8 cellular contexts compared by ENCODE assay signal in the genomic region with DNA sequence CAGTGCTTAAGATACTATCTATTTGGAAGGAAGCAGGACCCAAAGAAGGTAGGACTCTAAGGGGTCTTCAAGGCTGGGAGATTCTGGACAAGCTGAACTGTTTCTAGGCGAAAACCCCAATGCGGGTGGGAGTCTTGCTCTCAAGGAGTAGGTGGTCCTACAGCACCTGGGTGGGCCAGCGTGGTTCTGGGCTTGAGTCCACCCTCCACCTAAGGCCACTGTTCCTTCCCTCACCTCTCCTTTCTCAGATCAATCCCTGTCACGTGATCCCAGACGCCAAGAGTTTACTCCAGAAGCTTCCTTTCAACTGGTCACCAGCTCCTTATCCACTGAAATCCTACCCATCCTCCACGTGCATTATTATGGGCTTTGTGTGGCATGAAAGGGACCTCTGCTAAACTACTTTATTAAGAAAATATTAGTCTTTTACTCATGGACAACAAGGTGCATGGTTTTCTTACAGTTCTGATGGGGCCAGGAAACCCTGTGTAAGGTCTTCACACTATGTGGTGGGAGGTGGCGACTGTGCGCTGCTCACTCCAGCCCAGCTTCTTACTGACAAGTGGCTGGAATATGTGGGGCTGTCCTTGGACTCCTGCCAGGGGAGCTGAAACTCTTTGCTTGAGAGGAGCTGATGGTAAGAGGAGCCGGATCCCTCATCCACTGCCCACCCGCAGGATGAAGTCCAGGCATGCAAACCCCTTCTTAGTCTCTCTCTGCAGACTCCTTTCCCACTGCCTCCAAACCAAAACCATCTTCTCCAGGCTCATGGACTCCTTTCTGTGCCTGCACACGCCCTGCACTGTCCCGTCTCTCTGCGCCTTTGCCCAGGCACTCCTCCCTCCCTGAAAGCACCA. TPM values are rescaled to one million over a fixed set of nuclear protein-coding genes. Genes with fewer than 3 reads are reported as not detected.
DNase-seq lines count a peak whose midpoint lies in the region; ATAC-seq and TF ChIP-seq lines count a peak whose summit lies in the region.

No MANE protein-coding gene starts in this region.

- intact Hi-C loops in left cardiac atrium (cut with DNase I): loop anchor here in 1 of 2 donors (5.0 kb wide), 1 partner anchor 69 kb away; no protein-coding TSS in a partner anchor

- H3K4me1 Mint-ChIP-seq in CD8-positive, alpha-beta memory T cell: peaks cover 27 to 43% (median 43%) of the 10 kb centered on the region in 3 donors
- peaks cover 30% of the 10 kb centered on the region for H3K4me1 Mint-ChIP-seq in activated naive CD8-positive, alpha-beta T cell treated with anti-CD3 and anti-CD28 coated beads for 36 hours

- H3K36me3 Mint-ChIP-seq in CD8-positive, alpha-beta memory T cell: peaks cover 0 to 46% (median 9%) of the 10 kb centered on the region in 3 donors
- H3K36me3 Mint-ChIP-seq in activated naive CD8-positive, alpha-beta T cell treated with anti-CD3 and anti-CD28 coated beads for 36 hours: peaks cover 12% of the 10 kb centered on the region

- DNase-seq in CD8-positive, alpha-beta memory T cell: peak in 1 of 5 donors; percentile 9
- DNase-seq in LNCaP clone FGC (ENCODE audit: low read depth) (no peak), left cardiac atrium (peak; percentile 87), NCI-H774 (lab: John Stamatoyannopoulos, UW) (no peak)
- no peak for DNase-seq in activated naive CD8-positive, alpha-beta T cell treated with anti-CD3 and anti-CD28 coated beads for 36 hours

- H3K9me3 Mint-ChIP-seq in CD8-positive, alpha-beta memory T cell: no peaks in the 10 kb centered on the region
- no peaks in the 10 kb centered on the region for H3K9me3 Mint-ChIP-seq in activated naive CD8-positive, alpha-beta T cell treated with anti-CD3 and anti-CD28 coated beads for 36 hours

- H3K9ac ChIP-seq in rectal smooth muscle tissue (ENCODE audit: low read length): no peak overlapping the region

- POLR2A ChIA-PET in CD8-positive, alpha-beta memory T cell (lab: Charles Lee): interaction anchor here (0.6 to 1.1 kb wide), 2 partner anchors 211 to 555 kb away, joined by 3 read pairs; no protein-coding TSS in a partner anchor

- peaks cover 26% of the 10 kb centered on the region for H3K36me3 ChIP-seq in CD8-positive, alpha-beta memory T cell (ENCODE audit: insufficient read depth, low read length)
- H3K36me3 ChIP-seq in rectal smooth muscle tissue (ENCODE audit: control insufficient read depth, insufficient read depth, low read length): peaks cover 17% of the 10 kb centered on the region

- H3K27ac ChIP-seq in CD8-positive, alpha-beta memory T cell (ENCODE audit: low read depth, low read length): peak overlapping the region; percentile 14
- no peak overlapping the region for H3K27ac ChIP-seq in rectal smooth muscle tissue (ENCODE audit: low read depth, low read length)

- no peak for TF ChIP-seq CTCF in LNCaP clone FGC (IDR thresholded peaks at IDR 0.05; ENCODE audit: control insufficient read depth, extremely low read depth, insufficient read depth)

- H3K4me3 ChIP-seq in CD8-positive, alpha-beta memory T cell (ENCODE audit: low read length): peak overlapping the region; percentile 74
- peak overlapping the region; percentile 88 for H3K4me3 ChIP-seq in LNCaP clone FGC (ENCODE audit: low read depth, low read length)
- peak overlapping the region; percentile 69 for H3K4me3 ChIP-seq in rectal smooth muscle tissue (ENCODE audit: low read length)

- peak; percentile 45 to 56 for ATAC-seq in left cardiac atrium
- no peak for ATAC-seq in GM21423 (IDR thresholded peaks at IDR 0.05; ENCODE audit: unreplicated experiment)
- ATAC-seq in GM21529 (IDR thresholded peaks at IDR 0.05; ENCODE audit: unreplicated experiment): no peak

- H3K9me3 ChIP-seq in CD8-positive, alpha-beta memory T cell (ENCODE audit: low read length): no peaks in the 10 kb centered on the region

- peak overlapping the region; percentile 22 to 98 (median 94) for H3K27ac Mint-ChIP-seq in CD8-positive, alpha-beta memory T cell
- peak overlapping the region; percentile 92 for H3K27ac Mint-ChIP-seq in activated naive CD8-positive, alpha-beta T cell treated with anti-CD3 and anti-CD28 coated beads for 36 hours

- peak overlapping the region; percentile 89 to 98 (median 95) for H3K4me3 Mint-ChIP-seq in CD8-positive, alpha-beta memory T cell
- peak overlapping the region; percentile 94 for H3K4me3 Mint-ChIP-seq in activated naive CD8-positive, alpha-beta T cell treated with anti-CD3 and anti-CD28 coated beads for 36 hours

- CTCF ChIA-PET in CD8-positive, alpha-beta memory T cell (lab: Charles Lee): interaction anchor here (0.8 to 2.6 kb wide), 6 partner anchors 8 to 234 kb away, joined by 3 to 8 read pairs (median 4); partner anchors contain the start of gene ZNF783

- H3K27me3 ChIP-seq in CD8-positive, alpha-beta memory T cell (ENCODE audit: insufficient read depth, low read length, poor library complexity, severe bottlenecking): no peaks in the 10 kb centered on the region
- no peaks in the 10 kb centered on the region for H3K27me3 ChIP-seq in rectal smooth muscle tissue (ENCODE audit: control insufficient read depth, insufficient read depth, low read length)

- H3K27me3 Mint-ChIP-seq in CD8-positive, alpha-beta memory T cell: no peaks in the 10 kb centered on the region
- peaks cover 11% of the 10 kb centered on the region for H3K27me3 Mint-ChIP-seq in activated naive CD8-positive, alpha-beta T cell treated with anti-CD3 and anti-CD28 coated beads for 36 hours

- H3K4me1 ChIP-seq in CD8-positive, alpha-beta memory T cell (ENCODE audit: insufficient read depth, low read length): peaks cover 25% of the 10 kb centered on the region
- H3K4me1 ChIP-seq in rectal smooth muscle tissue (ENCODE audit: control insufficient read depth, insufficient read depth, low read length): peaks cover 7% of the 10 kb centered on the region

RNA-seq across cellular contexts. Expression of gene ZNF746, which starts 1.6 kb away (rescaled TPM):
- total RNA-seq in CD8-positive, alpha-beta memory T cell: 10 to 100 TPM; 19.9 to 21.3 TPM
- 13.9 TPM for polyA plus RNA-seq in CD8-positive, alpha-beta memory T cell
- 10 to 100 TPM; 16.1 to 16.4 TPM for total RNA-seq in activated naive CD8-positive, alpha-beta T cell treated with anti-CD3 and anti-CD28 coated beads for 36 hours
- total RNA-seq in left cardiac atrium: 10 to 100 TPM in 1 of 2 donors, 1 to 10 TPM in 1; 8.7 to 10.1 TPM

RNA-seq across cellular contexts. Expression of gene ZNF777, which starts 35.2 kb away (rescaled TPM):
- total RNA-seq in CD8-positive, alpha-beta memory T cell: 10 to 100 TPM; 21.9 to 22.1 TPM
- 3.7 TPM for polyA plus RNA-seq in CD8-positive, alpha-beta memory T cell
- total RNA-seq in activated naive CD8-positive, alpha-beta T cell treated with anti-CD3 and anti-CD28 coated beads for 36 hours: 10 to 100 TPM; 18.9 to 19.3 TPM
- 1 to 10 TPM; 6.6 to 7.5 TPM for total RNA-seq in left cardiac atrium

Comparison
In these comparisons a context has a peak if more than half of its experiments do, and no peak if none do; other contexts are left out.
1. ATAC-seq: peak in left cardiac atrium (2 of 2); none in GM21423 (single experiment) and GM21529 (single experiment).
2. Peak in every context shown above with its lines, with median percentiles within 50 percentile points of each other: H3K4me3 ChIP-seq.